Comparison of ENCODE assay signal across 2 cellular contexts in the genomic region with DNA sequence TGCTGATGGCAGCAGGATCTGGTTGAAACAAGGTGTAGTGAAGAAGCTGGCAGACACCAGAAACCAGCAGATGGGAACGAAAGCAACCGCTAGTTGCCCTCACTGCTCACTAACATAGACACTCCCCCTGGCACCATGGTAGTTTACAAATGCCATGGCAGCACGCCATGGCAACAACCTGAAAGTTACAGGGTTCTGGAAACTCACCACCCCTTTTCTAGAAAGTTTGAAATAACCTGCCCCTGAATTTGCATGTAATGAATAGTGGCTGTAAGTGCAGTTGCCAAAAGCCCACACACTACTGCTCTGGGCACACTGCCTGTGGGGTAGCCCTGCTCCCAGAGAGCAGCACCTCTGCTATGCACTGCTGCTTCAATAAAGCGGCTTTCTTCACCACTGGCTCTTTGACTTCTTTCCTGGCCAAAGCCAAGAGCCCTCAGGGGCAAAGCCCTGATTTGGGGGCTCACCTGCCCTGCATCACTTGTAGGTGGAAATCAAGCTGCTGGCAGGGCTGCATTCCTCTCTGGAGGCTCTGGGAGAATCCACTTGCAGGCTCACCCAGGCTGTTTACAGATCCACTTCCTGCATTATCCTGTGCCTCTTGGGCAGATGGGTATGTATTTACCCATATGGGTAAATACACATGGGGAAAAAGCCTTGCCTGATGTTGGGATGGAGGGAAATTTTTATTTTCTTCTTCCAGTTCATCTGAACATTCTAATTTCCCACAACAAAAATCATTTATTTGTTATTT.
TF ChIP-seq lines count a peak whose summit lies in the region.

No MANE protein-coding gene starts in this region.

TF ChIP-seq in liver, 16 proteins besides CTCF, POLR2A, EP300 and RAD21:
- TF ChIP-seq NR2F2 (IDR thresholded peaks at IDR 0.05): no peak
- no peak for TF ChIP-seq TAF1 (conservative IDR thresholded peaks at IDR 0.05)
- peak in 1 of 2 donors; percentile 7 for TF ChIP-seq HNF4A (conservative IDR thresholded peaks at IDR 0.05)
- no peak for TF ChIP-seq JUND (IDR thresholded peaks at IDR 0.05)
- TF ChIP-seq, protein P1, sequence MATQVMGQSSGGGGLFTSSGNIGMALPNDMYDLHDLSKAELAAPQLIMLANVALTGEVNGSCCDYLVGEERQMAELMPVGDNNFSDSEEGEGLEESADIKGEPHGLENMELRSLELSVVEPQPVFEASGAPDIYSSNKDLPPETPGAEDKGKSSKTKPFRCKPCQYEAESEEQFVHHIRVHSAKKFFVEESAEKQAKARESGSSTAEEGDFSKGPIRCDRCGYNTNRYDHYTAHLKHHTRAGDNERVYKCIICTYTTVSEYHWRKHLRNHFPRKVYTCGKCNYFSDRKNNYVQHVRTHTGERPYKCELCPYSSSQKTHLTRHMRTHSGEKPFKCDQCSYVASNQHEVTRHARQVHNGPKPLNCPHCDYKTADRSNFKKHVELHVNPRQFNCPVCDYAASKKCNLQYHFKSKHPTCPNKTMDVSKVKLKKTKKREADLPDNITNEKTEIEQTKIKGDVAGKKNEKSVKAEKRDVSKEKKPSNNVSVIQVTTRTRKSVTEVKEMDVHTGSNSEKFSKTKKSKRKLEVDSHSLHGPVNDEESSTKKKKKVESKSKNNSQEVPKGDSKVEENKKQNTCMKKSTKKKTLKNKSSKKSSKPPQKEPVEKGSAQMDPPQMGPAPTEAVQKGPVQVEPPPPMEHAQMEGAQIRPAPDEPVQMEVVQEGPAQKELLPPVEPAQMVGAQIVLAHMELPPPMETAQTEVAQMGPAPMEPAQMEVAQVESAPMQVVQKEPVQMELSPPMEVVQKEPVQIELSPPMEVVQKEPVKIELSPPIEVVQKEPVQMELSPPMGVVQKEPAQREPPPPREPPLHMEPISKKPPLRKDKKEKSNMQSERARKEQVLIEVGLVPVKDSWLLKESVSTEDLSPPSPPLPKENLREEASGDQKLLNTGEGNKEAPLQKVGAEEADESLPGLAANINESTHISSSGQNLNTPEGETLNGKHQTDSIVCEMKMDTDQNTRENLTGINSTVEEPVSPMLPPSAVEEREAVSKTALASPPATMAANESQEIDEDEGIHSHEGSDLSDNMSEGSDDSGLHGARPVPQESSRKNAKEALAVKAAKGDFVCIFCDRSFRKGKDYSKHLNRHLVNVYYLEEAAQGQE (IDR thresholded peaks at IDR 0.05): no peak
- TF ChIP-seq RXRA (IDR thresholded peaks at IDR 0.05): peak in 1 of 2 donors; percentile 19
- TF ChIP-seq YY1 (IDR thresholded peaks at IDR 0.05): peak; percentile 72
- TF ChIP-seq, protein P2, sequence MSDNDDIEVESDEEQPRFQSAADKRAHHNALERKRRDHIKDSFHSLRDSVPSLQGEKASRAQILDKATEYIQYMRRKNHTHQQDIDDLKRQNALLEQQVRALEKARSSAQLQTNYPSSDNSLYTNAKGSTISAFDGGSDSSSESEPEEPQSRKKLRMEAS (IDR thresholded peaks at IDR 0.05): no peak
- no peak for TF ChIP-seq SP1 (IDR thresholded peaks at IDR 0.05)
- TF ChIP-seq HNF4G (IDR thresholded peaks at IDR 0.05): no peak

TF ChIP-seq in HepG2, 621 proteins besides CTCF, POLR2A, EP300 and RAD21:
- TF ChIP-seq, protein P3, sequence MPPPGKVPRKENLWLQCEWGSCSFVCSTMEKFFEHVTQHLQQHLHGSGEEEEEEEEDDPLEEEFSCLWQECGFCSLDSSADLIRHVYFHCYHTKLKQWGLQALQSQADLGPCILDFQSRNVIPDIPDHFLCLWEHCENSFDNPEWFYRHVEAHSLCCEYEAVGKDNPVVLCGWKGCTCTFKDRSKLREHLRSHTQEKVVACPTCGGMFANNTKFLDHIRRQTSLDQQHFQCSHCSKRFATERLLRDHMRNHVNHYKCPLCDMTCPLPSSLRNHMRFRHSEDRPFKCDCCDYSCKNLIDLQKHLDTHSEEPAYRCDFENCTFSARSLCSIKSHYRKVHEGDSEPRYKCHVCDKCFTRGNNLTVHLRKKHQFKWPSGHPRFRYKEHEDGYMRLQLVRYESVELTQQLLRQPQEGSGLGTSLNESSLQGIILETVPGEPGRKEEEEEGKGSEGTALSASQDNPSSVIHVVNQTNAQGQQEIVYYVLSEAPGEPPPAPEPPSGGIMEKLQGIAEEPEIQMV (CRISPR knock-in tag; IDR thresholded peaks at IDR 0.05; ENCODE audit: low read depth): no peak
- TF ChIP-seq, protein P4, sequence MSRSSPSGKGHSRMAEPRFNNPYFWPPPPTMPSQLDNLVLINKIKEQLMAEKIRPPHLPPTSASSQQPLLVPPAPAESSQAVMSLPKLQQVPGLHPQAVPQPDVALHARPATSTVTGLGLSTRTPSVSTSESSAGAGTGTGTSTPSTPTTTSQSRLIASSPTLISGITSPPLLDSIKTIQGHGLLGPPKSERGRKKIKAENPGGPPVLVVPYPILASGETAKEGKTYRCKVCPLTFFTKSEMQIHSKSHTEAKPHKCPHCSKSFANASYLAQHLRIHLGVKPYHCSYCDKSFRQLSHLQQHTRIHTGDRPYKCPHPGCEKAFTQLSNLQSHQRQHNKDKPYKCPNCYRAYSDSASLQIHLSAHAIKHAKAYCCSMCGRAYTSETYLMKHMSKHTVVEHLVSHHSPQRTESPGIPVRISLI (CRISPR knock-in tag; IDR thresholded peaks at IDR 0.05; ENCODE audit: borderline replicate concordance): no peak
- TF ChIP-seq KDM5B (CRISPR knock-in tag; IDR thresholded peaks at IDR 0.05; ENCODE audit: borderline replicate concordance): no peak
- TF ChIP-seq ZNF484 (CRISPR knock-in tag; IDR thresholded peaks at IDR 0.05; ENCODE audit: borderline replicate concordance, low read depth): no peak
